Comparison of ENCODE assay signal across 18 cellular contexts in genomic region chr18:76678248-76678647, GRCh38.
A peak's percentile ranks its signal among the peaks of the same experiment; 100 is the strongest.
DNase-seq lines count a peak whose midpoint lies in the region; ATAC-seq and TF ChIP-seq lines count a peak whose summit lies in the region.
"Had no signal": no experiment of that assay in that cellular context is flagged by ENCODE, and none has a peak within 500 bp of the region (broad histone marks: within the 10 kb centered on the region; RNA-seq: fewer than 3 reads in every experiment).

No MANE protein-coding gene starts in this region.

- no peaks in the 10 kb centered on the region for H3K27me3 ChIP-seq in tibial artery

- intact Hi-C loops in left cardiac atrium (cut with DNase I) = no loop called here
- intact Hi-C loops in left ventricle myocardium superior (cut with micrococcal nuclease) = no loop called here
- intact Hi-C loops in head of caudate nucleus (cut with DNase I) = no loop called here
- intact Hi-C loops in tibial artery (cut with DNase I; ENCODE audit: low total_unique reads) = no loop called here

- no peak for TF ChIP-seq CTCF in tibial artery (IDR thresholded peaks at IDR 0.05)

- H3K9me3 ChIP-seq in tibial artery = no peaks in the 10 kb centered on the region

- DNase-seq in left cardiac atrium = peak; percentile 35
- DNase-seq in left ventricle myocardium superior = no peak
- peak in 39 of 42 donors; percentile 22 to 89 (median 62) for DNase-seq in head of caudate nucleus
- peak; percentile 17 for DNase-seq in occipital lobe (lab: John Stamatoyannopoulos, UW)
- DNase-seq in tibial artery = peak; percentile 37 to 71
- DNase-seq in stimulated activated naive CD4-positive, alpha-beta T cell (lab: John Stamatoyannopoulos, UW) = no peak
- DNase-seq in SHP77 treated with DMSO at 0.1 percent for 48 hours (lab: John Stamatoyannopoulos, UW) = no peak
- DNase-seq: 8988T; CD8-positive, alpha-beta T cell; MV-4-11; NCI-H1436; NCI-H2029; NCI-H2171; NCI-H510A treated with DMSO at 0.1 percent for 48 hours had no signal

- H3K27ac ChIP-seq in tibial artery = no peak overlapping the region

- no peak overlapping the region for H3K4me3 ChIP-seq in tibial artery
- H3K4me3 ChIP-seq: GM23338 had no signal

- peak in 1 of 2 donors; percentile 27 for ATAC-seq in left cardiac atrium
- ATAC-seq in left ventricle myocardium superior = no peak
- no peak for ATAC-seq in GM19463 (IDR thresholded peaks at IDR 0.05; ENCODE audit: unreplicated experiment)
- ATAC-seq: CD8-positive, alpha-beta T cell; HCT116; Right ventricle myocardium inferior had no signal

- H3K36me3 ChIP-seq in tibial artery = no peaks in the 10 kb centered on the region

- no peaks in the 10 kb centered on the region for H3K4me1 ChIP-seq in tibial artery

Comparison
In these comparisons a context has a peak if more than half of its experiments do, and no peak if none do; other contexts are left out.
1. DNase-seq: peak in left cardiac atrium (single experiment), head of caudate nucleus (39 of 42), occipital lobe (single experiment) and tibial artery (2 of 2); none in left ventricle myocardium superior (single experiment), stimulated activated naive CD4-positive, alpha-beta T cell (0 of 6) and SHP77 treated with DMSO at 0.1 percent for 48 hours (single experiment).